In genomic region chr7:97167749-97168148, GRCh38 we compare ENCODE assay signal across 26 cellular contexts. TPM values are rescaled to one million over a fixed set of nuclear protein-coding genes. Genes with fewer than 3 reads are reported as not detected.
DNase-seq lines count a peak whose midpoint lies in the region; ATAC-seq and TF ChIP-seq lines count a peak whose summit lies in the region.
"Had no signal": no experiment of that assay in that cellular context is flagged by ENCODE, and none has a peak within 500 bp of the region (broad histone marks: within the 10 kb centered on the region; RNA-seq: fewer than 3 reads in every experiment).

No MANE protein-coding gene starts in this region.

- no peak for TF ChIP-seq CTCF in RWPE1 (conservative IDR thresholded peaks at IDR 0.05; ENCODE audit: low read depth)
- TF ChIP-seq CTCF in GM13977 (IDR thresholded peaks at IDR 0.05; ENCODE audit: extremely low read depth, insufficient read depth, missing control alignments), result no peak
- no peak for TF ChIP-seq CTCF in tibial artery (IDR thresholded peaks at IDR 0.05)

- in situ Hi-C loops in GM13977 (cut with MboI; ENCODE audit: low pct_unique_long_range_greater_than_20kb, low sequenced_read_pairs, unreplicated experiment), result no loop called here

- no peak overlapping the region for H2AK5ac ChIP-seq in trophoblast cell (ENCODE audit: low read length)

- H3K4ac ChIP-seq in trophoblast cell (ENCODE audit: low read depth, low read length), result no peak overlapping the region

- intact Hi-C loops in activated CD4-positive, alpha-beta T cell treated with anti-CD3 and anti-CD28 coated beads for 36 hours (cut with DNase I, micrococcal nuclease), result no loop called here
- intact Hi-C loops in activated naive CD4-positive, alpha-beta T cell treated with anti-CD3 and anti-CD28 coated beads for 36 hours (cut with micrococcal nuclease), result loop anchor here (1.0 kb wide), 1 partner anchor 50 kb away; the partner anchor contains the start of gene SDHAF3
- intact Hi-C loops in tibial artery (cut with DNase I; ENCODE audit: low total_unique reads), result no loop called here

- peak overlapping the region; percentile 82 for H4K91ac ChIP-seq in trophoblast cell (ENCODE audit: low read depth, low read length)

- POLR2A ChIA-PET in activated CD4-positive, alpha-beta T cell treated with anti-CD3 and anti-CD28 coated beads for 36 hours (lab: Charles Lee), result no interaction called here
- POLR2A ChIA-PET in RWPE1 (lab: Yijun Ruan, JAX; ENCODE audit: low non-redundant PET), result no interaction called here

- H3K9me3 Mint-ChIP-seq in activated CD4-positive, alpha-beta T cell treated with anti-CD3 and anti-CD28 coated beads for 36 hours (ENCODE audit: low read depth), result peaks cover 17% of the 10 kb centered on the region
- H3K9me3 Mint-ChIP-seq in activated naive CD4-positive, alpha-beta T cell treated with anti-CD3 and anti-CD28 coated beads for 36 hours, result peaks cover 20% of the 10 kb centered on the region

- peak overlapping the region; percentile 76 for H2BK5ac ChIP-seq in trophoblast cell (ENCODE audit: low read depth, low read length, poor library complexity)

- no peaks in the 10 kb centered on the region for H3K27me3 ChIP-seq in trophoblast cell (ENCODE audit: insufficient read depth, low read length)
- no peaks in the 10 kb centered on the region for H3K27me3 ChIP-seq in tibial artery
- H3K27me3 ChIP-seq: BE2C had no signal

- H3K9ac ChIP-seq in trophoblast cell (ENCODE audit: low read length), result no peak overlapping the region

- no peak overlapping the region for H2AFZ ChIP-seq in trophoblast cell (ENCODE audit: insufficient read depth, low read length, poor library complexity)

- H3K27me3 Mint-ChIP-seq in activated CD4-positive, alpha-beta T cell treated with anti-CD3 and anti-CD28 coated beads for 36 hours, result no peaks in the 10 kb centered on the region
- no peaks in the 10 kb centered on the region for H3K27me3 Mint-ChIP-seq in activated naive CD4-positive, alpha-beta T cell treated with anti-CD3 and anti-CD28 coated beads for 36 hours (ENCODE audit: low read depth)
- H3K27me3 Mint-ChIP-seq: CD8-positive, alpha-beta memory T cell had no signal

- no peak for ATAC-seq in activated CD4-positive, alpha-beta T cell treated with anti-CD3 and anti-CD28 coated beads for 36 hours
- ATAC-seq: K562 had no signal

- H3K27ac ChIP-seq in RWPE1, result peak overlapping the region; percentile 27
- no peak overlapping the region for H3K27ac ChIP-seq in trophoblast cell (ENCODE audit: low read depth, low read length)
- no peak overlapping the region for H3K27ac ChIP-seq in tibial artery

- no peaks in the 10 kb centered on the region for H3K79me1 ChIP-seq in trophoblast cell (ENCODE audit: low read length)

- H3K4me1 ChIP-seq in trophoblast cell (ENCODE audit: control insufficient read depth in 1 of 2, insufficient read depth in 2 of 2, low read length in 2 of 2) (no peaks in the 10 kb centered on the region), tibial artery (no peaks in the 10 kb centered on the region)
- H3K4me1 ChIP-seq: BE2C had no signal

- peak overlapping the region; percentile 77 for H4K12ac ChIP-seq in trophoblast cell (ENCODE audit: low read depth, low read length)

- WGBS in trophoblast cell (ENCODE audit: extremely low coverage, insufficient coverage, insufficient read length), result no CpG with 5 or more reads among the region's 3 CpGs

- peak overlapping the region; percentile 88 for H2BK120ac ChIP-seq in trophoblast cell (ENCODE audit: insufficient read depth, low read length, poor library complexity)

- H3K4me1 Mint-ChIP-seq in activated CD4-positive, alpha-beta T cell treated with anti-CD3 and anti-CD28 coated beads for 36 hours, result peaks cover 27% of the 10 kb centered on the region
- peaks cover 25% of the 10 kb centered on the region for H3K4me1 Mint-ChIP-seq in activated naive CD4-positive, alpha-beta T cell treated with anti-CD3 and anti-CD28 coated beads for 36 hours (ENCODE audit: low read depth)

- peak overlapping the region; percentile 53 for H4K8ac ChIP-seq in trophoblast cell (ENCODE audit: low read depth, low read length)

- CTCF ChIA-PET in activated CD4-positive, alpha-beta T cell treated with anti-CD3 and anti-CD28 coated beads for 36 hours (lab: Charles Lee), result no interaction called here
- CTCF ChIA-PET in activated naive CD4-positive, alpha-beta T cell treated with anti-CD3 and anti-CD28 coated beads for 36 hours (lab: Charles Lee), result no interaction called here
- CTCF ChIA-PET in RWPE1 (lab: Yijun Ruan, JAX), result interaction anchor here (1.0 kb wide), 1 partner anchor 11 kb away, joined by 5 read pairs; no protein-coding TSS in a partner anchor

- H3K4me3 ChIP-seq in trophoblast cell (ENCODE audit: low read depth, low read length) (no peak overlapping the region), tibial artery (no peak overlapping the region)
- H3K4me3 ChIP-seq: K562 had no signal

- no peaks in the 10 kb centered on the region for H3K79me2 ChIP-seq in trophoblast cell (ENCODE audit: control insufficient read depth, insufficient read depth, low read length, poor library complexity)

- DNase-seq in activated CD4-positive, alpha-beta T cell treated with anti-CD3 and anti-CD28 coated beads for 36 hours, result no peak
- DNase-seq in activated CD4-positive, alpha-beta T cell treated with anti-CD3 and anti-CD28 coated beads for 48 hours, result no peak
- no peak for DNase-seq in activated naive CD4-positive, alpha-beta T cell treated with anti-CD3 and anti-CD28 coated beads for 36 hours
- DNase-seq in activated naive CD4-positive, alpha-beta T cell treated with Interleukin-2 at 50 U/mL for 16 hours, result no peak
- DNase-seq in RWPE1 (ENCODE audit: low spot score) (no peak), trophoblast cell (no peak), GM13977 (ENCODE audit: low spot score) (no peak), tibial artery (no peak)
- DNase-seq: 8988T; ACHN; BE2C; CD8-positive, alpha-beta memory T cell; DMS 273 treated with DMSO at 0.1 percent for 48 hours; DMS79 treated with DMSO at 0.1 percent for 48 hours; GF-D8; H7; Kasumi-1; MV-4-11; NCI-H1105; NCI-H1436 treated with DMSO at 0.1 percent for 48 hours; NCI-H187 treated with DMSO at 0.1 percent for 48 hours; NCI-H446; NCI-H524 treated with DMSO at 0.1 percent for 48 hours; NCI-H774 had no signal

- H2BK12ac ChIP-seq in trophoblast cell (ENCODE audit: low read length), result peak overlapping the region; percentile 44

- no peak overlapping the region for H3K4me3 Mint-ChIP-seq in activated CD4-positive, alpha-beta T cell treated with anti-CD3 and anti-CD28 coated beads for 36 hours
- no peak overlapping the region for H3K4me3 Mint-ChIP-seq in activated naive CD4-positive, alpha-beta T cell treated with anti-CD3 and anti-CD28 coated beads for 36 hours
- H3K4me3 Mint-ChIP-seq: CD14-positive monocyte; CD8-positive, alpha-beta memory T cell had no signal

- no peak overlapping the region for H3K4me2 ChIP-seq in trophoblast cell (ENCODE audit: low read length)

- H3K27ac Mint-ChIP-seq in activated CD4-positive, alpha-beta T cell treated with anti-CD3 and anti-CD28 coated beads for 36 hours, result peak overlapping the region; percentile 75
- peak overlapping the region; percentile 77 for H3K27ac Mint-ChIP-seq in activated naive CD4-positive, alpha-beta T cell treated with anti-CD3 and anti-CD28 coated beads for 36 hours
- H3K27ac Mint-ChIP-seq: CD14-positive monocyte had no signal

- H3K36me3 Mint-ChIP-seq in activated CD4-positive, alpha-beta T cell treated with anti-CD3 and anti-CD28 coated beads for 36 hours (ENCODE audit: low read depth), result peaks cover 45% of the 10 kb centered on the region
- peaks cover 47% of the 10 kb centered on the region for H3K36me3 Mint-ChIP-seq in activated naive CD4-positive, alpha-beta T cell treated with anti-CD3 and anti-CD28 coated beads for 36 hours (ENCODE audit: low read depth)

- no peak overlapping the region for H3K23ac ChIP-seq in trophoblast cell (ENCODE audit: low read length)

- no peak overlapping the region for H3K14ac ChIP-seq in trophoblast cell (ENCODE audit: low read length)

- H3K9me3 ChIP-seq in trophoblast cell (ENCODE audit: insufficient read depth, low read depth, low read length) (no peaks in the 10 kb centered on the region), tibial artery (no peaks in the 10 kb centered on the region)
- H3K9me3 ChIP-seq: BE2C had no signal

- H3K36me3 ChIP-seq in trophoblast cell (ENCODE audit: control insufficient read depth in 1 of 2, insufficient read depth in 2 of 2, low read length in 2 of 2), result no peaks in the 10 kb centered on the region
- H3K36me3 ChIP-seq in tibial artery, result no peaks in the 10 kb centered on the region
- H3K36me3 ChIP-seq: BE2C had no signal

- peak overlapping the region; percentile 79 for H3K18ac ChIP-seq in trophoblast cell (ENCODE audit: low read length)

RNA-seq across cellular contexts. Expression of gene SDHAF3, which starts 50.3 kb away (rescaled TPM):
- total RNA-seq in activated CD4-positive, alpha-beta T cell treated with anti-CD3 and anti-CD28 coated beads for 36 hours, result 10 to 100 TPM; 30.2 to 44.3 TPM
- total RNA-seq in activated naive CD4-positive, alpha-beta T cell treated with anti-CD3 and anti-CD28 coated beads for 36 hours, result 10 to 100 TPM; 30.7 to 36.3 TPM
- 6.5 and 8.1 TPM in 2 replicates for polyA plus RNA-seq in trophoblast cell (2013)
